8 cellular contexts compared by ENCODE assay signal in genomic region chr1:91804546-91805023, GRCh38.
DNase-seq lines count a peak whose midpoint lies in the region; ATAC-seq and TF ChIP-seq lines count a peak whose summit lies in the region.

No MANE protein-coding gene starts in this region.

- no peak overlapping the region for H2BK5ac ChIP-seq in neuronal stem cell (ENCODE audit: low read length)

- no peaks in the 10 kb centered on the region for H3K9me3 ChIP-seq in PC-9 (ENCODE audit: insufficient read depth, low read depth)
- no peaks in the 10 kb centered on the region for H3K9me3 ChIP-seq in neuronal stem cell (replicated peaks in 1 of 2; ENCODE audit: control insufficient read depth in 2 of 2, insufficient read depth in 1 of 2, low read depth in 1 of 2, low read length in 2 of 2)
- H3K9me3 ChIP-seq in upper lobe of left lung, result no peaks in the 10 kb centered on the region
- no peaks in the 10 kb centered on the region for H3K9me3 ChIP-seq in tibial artery

- H3K23ac ChIP-seq in neuronal stem cell (ENCODE audit: low read depth, low read length, poor library complexity), result peak overlapping the region; percentile 66

- H2AFZ ChIP-seq in PC-9 (peak overlapping the region; percentile 58), neuronal stem cell (ENCODE audit: low read length) (no peak overlapping the region)

- TF ChIP-seq CTCF in PC-9 (conservative IDR thresholded peaks at IDR 0.05) (no peak), upper lobe of left lung (IDR thresholded peaks at IDR 0.05) (no peak), tibial artery (IDR thresholded peaks at IDR 0.05) (no peak)

- TF ChIP-seq EP300 in upper lobe of left lung (IDR thresholded peaks at IDR 0.05), result no peak

- H3K27ac ChIP-seq in PC-9 (peak overlapping the region; percentile 90), neuronal stem cell (replicated peaks; ENCODE audit: low read length) (no peak overlapping the region), upper lobe of left lung (peak overlapping the region; percentile 38 to 73 (median 67)), tibial artery (no peak overlapping the region)

- H3K27me3 ChIP-seq in PC-9 (ENCODE audit: insufficient read depth, low read depth), result no peaks in the 10 kb centered on the region
- no peaks in the 10 kb centered on the region for H3K27me3 ChIP-seq in neuronal stem cell (ENCODE audit: control insufficient read depth in 3 of 3, insufficient read depth in 3 of 3, low read depth in 1 of 3, low read length in 3 of 3)
- H3K27me3 ChIP-seq in upper lobe of left lung, result no peaks in the 10 kb centered on the region
- no peaks in the 10 kb centered on the region for H3K27me3 ChIP-seq in tibial artery

- H3K9ac ChIP-seq in neuronal stem cell (ENCODE audit: low read depth, low read length, poor library complexity), result no peak overlapping the region

- H2BK15ac ChIP-seq in neuronal stem cell (ENCODE audit: low read length), result no peak overlapping the region

- BruUV-seq in PC-9 (replicated peaks; lab: Mats Ljungman, UMichigan), result no TSS peak

- intact Hi-C loops in PC-9 (cut with micrococcal nuclease; ENCODE audit: unreplicated experiment), result loop anchor here (2.0 to 10.0 kb wide), 3 partner anchors 72 to 190 kb away; no protein-coding TSS in a partner anchor
- intact Hi-C loops in tibial artery (cut with DNase I; ENCODE audit: low total_unique reads), result no loop called here

- H3K14ac ChIP-seq in neuronal stem cell (ENCODE audit: low read length), result no peak overlapping the region

- peak; percentile 18 for ATAC-seq in GM19372 (IDR thresholded peaks at IDR 0.05; ENCODE audit: low read depth, unreplicated experiment)
- peak in 1 of 2 donors; percentile 27 for ATAC-seq in upper lobe of left lung (ENCODE audit: low FRiP score in 2 of 2)

- no peak for TF ChIP-seq POLR2A in upper lobe of left lung (IDR thresholded peaks at IDR 0.05)

- H3K4me2 ChIP-seq in PC-9 (peak overlapping the region; percentile 70), neuronal stem cell (ENCODE audit: insufficient read depth, low read length, poor library complexity, severe bottlenecking) (no peak overlapping the region)

- H3K4me3 ChIP-seq in PC-9 (no peak overlapping the region), neuronal stem cell (ENCODE audit: low read length in 2 of 2) (no peak overlapping the region), upper lobe of left lung (no peak overlapping the region), tibial artery (no peak overlapping the region)

- DNase-seq in PC-9, result peak; percentile 77 to 98
- DNase-seq in activated naive CD4-positive, alpha-beta T cell treated with Interleukin-2 at 50 U/mL for 16 hours, result peak; percentile 77
- DNase-seq in neuronal stem cell (ENCODE audit: low spot score), result no peak
- DNase-seq in upper lobe of left lung, result no peak
- no peak for DNase-seq in NCI-H748 (lab: John Stamatoyannopoulos, UW; ENCODE audit: unreplicated experiment)
- no peak for DNase-seq in tibial artery
- DNase-seq in D341Med (ENCODE audit: low spot score), result no peak

- no peak overlapping the region for H4K91ac ChIP-seq in neuronal stem cell (ENCODE audit: low read depth, low read length, poor library complexity)

- no CpG with 5 or more reads among the region's 13 CpGs for WGBS in neuronal stem cell (ENCODE audit: extremely low coverage in 2 of 2, insufficient read length in 2 of 2, insufficient replicate concordance in 1 of 2), 2 donors
- WGBS in upper lobe of left lung, 2 donors, result 84 to 87% methylated on average over 12 to 13 of the region's 13 CpGs

- no peak overlapping the region for H4K8ac ChIP-seq in neuronal stem cell (ENCODE audit: low read depth, low read length)

- peak overlapping the region; percentile 10 for H2AK5ac ChIP-seq in neuronal stem cell (ENCODE audit: low read depth, low read length)

- no peak overlapping the region for H3K4ac ChIP-seq in neuronal stem cell (ENCODE audit: low read length)

- no peaks in the 10 kb centered on the region for H3K36me3 ChIP-seq in PC-9 (ENCODE audit: low read depth)
- H3K36me3 ChIP-seq in neuronal stem cell (replicated peaks in 1 of 2; ENCODE audit: control insufficient read depth in 2 of 2, insufficient read depth in 2 of 2, low read length in 2 of 2), result no peaks in the 10 kb centered on the region
- no peaks in the 10 kb centered on the region for H3K36me3 ChIP-seq in upper lobe of left lung
- no peaks in the 10 kb centered on the region for H3K36me3 ChIP-seq in tibial artery

- H3K9me2 ChIP-seq in PC-9 (ENCODE audit: insufficient read depth), result no peaks in the 10 kb centered on the region

- H3K79me1 ChIP-seq in neuronal stem cell (ENCODE audit: low read depth, low read length), result no peaks in the 10 kb centered on the region

- H3F3A ChIP-seq in PC-9 (ENCODE audit: insufficient read depth, low read depth), result peaks cover 26% of the 10 kb centered on the region

- H3K4me1 ChIP-seq in PC-9 (replicated peaks; ENCODE audit: insufficient read depth), result peaks cover 40% of the 10 kb centered on the region
- peaks cover 0 to 7% of the 10 kb centered on the region in 2 donors for H3K4me1 ChIP-seq in neuronal stem cell (ENCODE audit: control insufficient read depth in 2 of 2, insufficient read depth in 1 of 2, low read depth in 1 of 2, low read length in 2 of 2)
- H3K4me1 ChIP-seq in upper lobe of left lung, result peaks cover 28 to 51% (median 41%) of the 10 kb centered on the region in 4 donors
- H3K4me1 ChIP-seq in tibial artery, result peaks cover 0 to 35% (median 17%) of the 10 kb centered on the region in 4 donors

- no peaks in the 10 kb centered on the region for H3K79me2 ChIP-seq in PC-9 (ENCODE audit: low read depth)

- H3K18ac ChIP-seq in neuronal stem cell (ENCODE audit: low read length), result peak overlapping the region; percentile 39

- H2BK120ac ChIP-seq in neuronal stem cell (ENCODE audit: low read depth, low read length), result no peak overlapping the region

- H2BK12ac ChIP-seq in neuronal stem cell (ENCODE audit: low read length), result no peak overlapping the region

- CTCF ChIA-PET in PC-9 (lab: Charles Lee), result interaction anchor here (1.0 kb wide), 1 partner anchor 81 kb away, joined by 3 read pairs; the partner anchor contains the start of gene TGFBR3

- POLR2A ChIA-PET in PC-9 (lab: Charles Lee; ENCODE audit: unreplicated experiment), result interaction anchor here (0.6 kb wide), 2 partner anchors 85 to 99 kb away, joined by 4 to 9 read pairs; no protein-coding TSS in a partner anchor

- no peaks in the 10 kb centered on the region for H4K20me1 ChIP-seq in PC-9 (ENCODE audit: insufficient read depth)

Comparison
In these comparisons a context has a peak if more than half of its experiments do, and no peak if none do; other contexts are left out.
1. DNase-seq: peak in PC-9 (2 of 2) and activated naive CD4-positive, alpha-beta T cell treated with Interleukin-2 at 50 U/mL for 16 hours (single experiment); none in neuronal stem cell (single experiment), upper lobe of left lung (0 of 2), NCI-H748 (single experiment), tibial artery (0 of 2) and D341Med (single experiment).
2. H3K27ac ChIP-seq: peak in PC-9 (single experiment) and upper lobe of left lung (4 of 4); none in neuronal stem cell (single experiment) and tibial artery (0 of 2).